ENCODE assay signal across 14 cellular contexts in the genomic region with DNA sequence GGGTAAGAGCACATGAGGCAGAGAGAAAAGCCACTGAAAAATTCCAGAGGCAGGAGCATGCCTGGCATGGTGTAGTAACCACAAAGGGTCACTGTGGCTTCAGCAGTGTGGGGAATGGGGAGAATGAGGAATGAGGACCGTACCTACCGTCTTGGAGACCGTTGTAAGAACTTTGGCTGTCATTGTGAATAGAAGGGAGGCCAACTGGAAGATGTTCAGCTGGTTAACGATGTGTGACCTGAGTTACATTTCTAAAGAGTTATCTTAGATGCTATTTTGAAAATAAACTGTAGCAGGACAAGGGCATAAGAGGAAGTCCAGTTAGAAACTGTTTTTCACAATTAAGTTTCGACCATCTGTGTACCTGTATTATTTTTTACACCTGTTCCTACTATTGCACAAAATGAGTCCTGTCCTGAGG.
DNase-seq lines count a peak whose midpoint lies in the region; ATAC-seq, FAIRE-seq and TF ChIP-seq lines count a peak whose summit lies in the region.
"Had no signal": no experiment of that assay in that cellular context is flagged by ENCODE, and none has a peak within 500 bp of the region (broad histone marks: within the 10 kb centered on the region; RNA-seq: fewer than 3 reads in every experiment).

No MANE protein-coding gene starts in this region.

- 16 to 42% (median 29%) methylated on average over 5 of the region's 5 CpGs for WGBS in psoas muscle, 3 donors

- TF ChIP-seq CTCF in astrocyte of the spinal cord (IDR thresholded peaks at IDR 0.05; ENCODE audit: low read depth, low read length) = no peak
- no peak for TF ChIP-seq CTCF in psoas muscle (IDR thresholded peaks at IDR 0.05)

- H3K27me3 ChIP-seq in psoas muscle (ENCODE audit: insufficient read depth in 3 of 3, low read length in 2 of 3) = no peaks in the 10 kb centered on the region
- H3K27me3 ChIP-seq: colonic mucosa had no signal

- no peaks in the 10 kb centered on the region for H3K9me3 ChIP-seq in psoas muscle
- H3K9me3 ChIP-seq: colonic mucosa had no signal

- FAIRE-seq in GM12891 (lab: Jason Lieb, UNC) = no peak
- FAIRE-seq: islet of Langerhans had no signal

- H3K4me1 ChIP-seq in psoas muscle = no peaks in the 10 kb centered on the region
- H3K4me1 ChIP-seq: colonic mucosa had no signal

- TF ChIP-seq POLR2A in GM12891 (IDR thresholded peaks at IDR 0.05; ENCODE audit: low read depth, low read length) = no peak

- H3K36me3 ChIP-seq in psoas muscle (ENCODE audit: insufficient read depth in 1 of 2, low read depth in 1 of 2) = no peaks in the 10 kb centered on the region
- H3K36me3 ChIP-seq: colonic mucosa had no signal

- peak overlapping the region; percentile 3 for H3K27ac ChIP-seq in psoas muscle
- H3K27ac ChIP-seq: colonic mucosa, RWPE1 had no signal

- no peak for DNase-seq in GM12891 (ENCODE audit: insufficient read length, low spot score)
- DNase-seq in astrocyte of the spinal cord (ENCODE audit: low read depth, low spot score) = peak; percentile 66
- DNase-seq in psoas muscle = no peak
- no peak for DNase-seq in ureter (ENCODE audit: low spot score)
- no peak for DNase-seq in NCI-H2196 treated with DMSO at 0.1 percent for 48 hours (lab: John Stamatoyannopoulos, UW; ENCODE audit: unreplicated experiment)
- DNase-seq in activated CD4-positive, alpha-beta T cell treated with anti-CD3 and anti-CD28 coated beads for 1 hour = no peak
- DNase-seq: activated naive CD4-positive, alpha-beta T cell treated with anti-CD3 and anti-CD28 coated beads, Interleukin-2, amount 50 U/mL, for 16 hours; colonic mucosa; naive thymus-derived CD8-positive, alpha-beta T cell; NCI-H226 had no signal

- ATAC-seq in HG03159 (IDR thresholded peaks at IDR 0.05; ENCODE audit: unreplicated experiment) = peak; percentile 51
- ATAC-seq in psoas muscle = peak in 3 of 4 donors; percentile 46 to 61 (median 47)
- no peak for ATAC-seq in GM18502 (IDR thresholded peaks at IDR 0.05; ENCODE audit: poor library complexity, unreplicated experiment)

- in situ Hi-C loops in astrocyte of the spinal cord (cut with HindIII; ENCODE audit: low sequenced_read_pairs) = no loop called here

- H3K4me3 ChIP-seq in astrocyte of the spinal cord (ENCODE audit: low read depth, low read length) (no peak overlapping the region), psoas muscle (no peak overlapping the region)
- H3K4me3 ChIP-seq: colonic mucosa had no signal

- intact Hi-C loops in psoas muscle (cut with DNase I) = loop anchor here in 1 of 2 donors (2.0 kb wide), 1 partner anchor 74 kb away; no protein-coding TSS in a partner anchor

TF ChIP-seq in GM12891, 5 proteins besides CTCF, POLR2A, EP300 and RAD21:
- TF ChIP-seq POLR2AphosphoS5 (IDR thresholded peaks at IDR 0.05; ENCODE audit: low read depth, low read length) = no peak
- TF ChIP-seq PAX5 (IDR thresholded peaks at IDR 0.05; ENCODE audit: insufficient read depth, low read length, severe bottlenecking) = no peak
- peak; percentile 56; the same call in 1 of the 2 replicates for TF ChIP-seq SPI1 (IDR thresholded peaks at IDR 0.05; ENCODE audit: low read depth, low read length)
- no peak for TF ChIP-seq TAF1 (IDR thresholded peaks at IDR 0.05; ENCODE audit: low read depth, low read length)
- TF ChIP-seq POU2F2 (IDR thresholded peaks at IDR 0.05; ENCODE audit: low read depth, low read length) = no peak
TF ChIP-seq in GM12891: peak in this region for 1.
